ENCODE assay signal across 1 cellular context in the genomic region with DNA sequence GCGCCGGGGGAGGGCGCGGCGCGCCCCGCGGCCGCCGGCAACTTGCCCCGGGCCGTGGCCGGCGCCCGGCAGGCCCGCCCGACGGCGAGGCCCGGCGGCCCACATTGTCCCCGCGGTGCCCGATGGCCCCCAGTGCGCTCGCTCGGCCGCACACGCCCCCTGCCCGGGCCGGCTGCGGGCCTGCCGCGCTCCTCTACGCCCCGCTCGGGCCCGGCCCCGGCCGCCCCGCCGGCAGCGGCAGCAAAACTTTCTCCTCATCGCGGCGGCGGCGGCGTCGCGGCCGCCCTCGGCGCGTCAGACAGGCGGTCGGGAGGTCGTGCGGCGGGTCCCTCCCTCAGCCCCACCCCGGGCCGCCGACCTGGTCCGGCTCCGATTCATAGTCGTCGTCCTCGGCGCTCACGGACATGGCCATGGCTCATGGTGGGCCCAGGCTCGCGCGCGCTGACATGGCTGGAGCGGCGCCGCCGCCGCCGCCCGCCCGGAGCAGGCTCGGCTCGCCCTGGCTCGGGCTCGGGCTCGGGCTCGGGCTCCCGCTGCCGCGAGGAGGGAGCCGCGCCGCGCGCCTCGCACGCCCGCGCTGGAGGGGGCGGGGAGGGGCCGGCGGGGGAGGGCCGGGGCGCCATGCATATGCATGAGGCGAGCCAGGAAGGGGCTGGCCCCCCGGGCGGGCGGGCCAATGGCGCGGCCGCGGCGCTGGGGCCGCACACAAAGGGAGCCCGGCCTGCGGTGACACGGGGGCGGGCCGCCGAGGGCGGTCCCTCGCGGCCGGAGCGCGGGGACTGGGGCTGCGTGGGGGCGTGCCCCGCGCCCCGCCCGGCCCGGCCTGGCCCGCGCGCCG.
TF ChIP-seq lines count a peak whose summit lies in the region.

No MANE protein-coding gene starts in this region.

TF ChIP-seq in HepG2, 621 proteins besides CTCF, POLR2A, EP300 and RAD21 (continued from another document):
- TF ChIP-seq ZNF280B (CRISPR knock-in tag; IDR thresholded peaks at IDR 0.05; ENCODE audit: borderline replicate concordance): no peak
- 0 out of 2 replicates have a peak, but pooled peaks have one; percentile 34 for TF ChIP-seq E2F5 (CRISPR knock-in tag; conservative IDR thresholded peaks at IDR 0.05)
- TF ChIP-seq, protein P1, sequence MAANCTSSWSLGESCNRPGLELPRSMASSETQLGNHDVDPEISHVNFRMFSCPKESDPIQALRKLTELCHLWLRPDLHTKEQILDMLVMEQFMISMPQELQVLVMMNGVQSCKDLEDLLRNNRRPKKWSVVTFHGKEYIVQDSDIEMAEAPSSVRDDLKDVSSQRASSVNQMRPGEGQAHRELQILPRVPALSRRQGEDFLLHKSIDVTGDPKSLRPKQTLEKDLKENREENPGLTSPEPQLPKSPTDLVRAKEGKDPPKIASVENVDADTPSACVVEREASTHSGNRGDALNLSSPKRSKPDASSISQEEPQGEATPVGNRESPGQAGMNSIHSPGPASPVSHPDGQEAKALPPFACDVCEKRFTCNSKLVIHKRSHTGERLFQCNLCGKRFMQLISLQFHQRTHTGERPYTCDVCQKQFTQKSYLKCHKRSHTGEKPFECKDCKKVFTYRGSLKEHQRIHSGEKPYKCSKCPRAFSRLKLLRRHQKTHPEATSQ (CRISPR knock-in tag; IDR thresholded peaks at IDR 0.05; ENCODE audit: borderline replicate concordance): no peak
- no peak for TF ChIP-seq E2F2 (CRISPR knock-in tag; IDR thresholded peaks at IDR 0.05; ENCODE audit: borderline replicate concordance)
- no peak for TF ChIP-seq EZH2 (conservative IDR thresholded peaks at IDR 0.05; ENCODE audit: low read depth, low read length)
- 0 out of 2 replicates have a peak, but pooled peaks have one; percentile 27 for TF ChIP-seq YEATS4 (CRISPR knock-in tag; IDR thresholded peaks at IDR 0.05; ENCODE audit: borderline replicate concordance)
- 0 out of 2 replicates have a peak, but pooled peaks have one; percentile 4 for TF ChIP-seq GATAD1 (CRISPR knock-in tag; IDR thresholded peaks at IDR 0.05)
- TF ChIP-seq ZFY (CRISPR knock-in tag; IDR thresholded peaks at IDR 0.05): peak; percentile 70; the same call in 1 of the 2 replicates
- TF ChIP-seq, protein P2, sequence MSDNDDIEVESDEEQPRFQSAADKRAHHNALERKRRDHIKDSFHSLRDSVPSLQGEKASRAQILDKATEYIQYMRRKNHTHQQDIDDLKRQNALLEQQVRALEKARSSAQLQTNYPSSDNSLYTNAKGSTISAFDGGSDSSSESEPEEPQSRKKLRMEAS (IDR thresholded peaks at IDR 0.05): peak; percentile 56; the same call in 1 of the 2 replicates
- no peak for TF ChIP-seq ATM (IDR thresholded peaks at IDR 0.05; ENCODE audit: borderline replicate concordance)
- peak; percentile 42 for TF ChIP-seq SAP130 (CRISPR knock-in tag; IDR thresholded peaks at IDR 0.05; ENCODE audit: low read depth)
- TF ChIP-seq ARNT2 (CRISPR knock-in tag; IDR thresholded peaks at IDR 0.05; ENCODE audit: low read depth): 0 out of 2 replicates have a peak, but pooled peaks have one; percentile 24
